ENCODE assay signal across 8 cellular contexts in genomic region chr12:113184098-113184899, GRCh38. TPM values are rescaled to one million over a fixed set of nuclear protein-coding genes. Genes with fewer than 3 reads are reported as not detected.
DNase-seq lines count a peak whose midpoint lies in the region; ATAC-seq and TF ChIP-seq lines count a peak whose summit lies in the region.

No MANE protein-coding gene starts in this region.

- peaks cover 48% of the 10 kb centered on the region for H3K36me3 ChIP-seq in WERI-Rb-1
- peaks cover 0 to 28% (median 25%) of the 10 kb centered on the region in 9 donors for H3K36me3 ChIP-seq in heart left ventricle
- H3K36me3 ChIP-seq in gastrocnemius medialis: peaks cover 0 to 22% of the 10 kb centered on the region in 2 donors

- intact Hi-C loops in heart left ventricle (cut with DNase I) (no loop called here), gastrocnemius medialis (cut with DNase I; ENCODE audit: low total_unique reads) (loop anchor here (2.0 kb wide), 1 partner anchor 175 kb away; the partner anchor contains the start of gene PLBD2)

- peak overlapping the region; percentile 96 for H3K4me3 ChIP-seq in WERI-Rb-1 (ENCODE audit: low read depth, low read length)
- H3K4me3 ChIP-seq in heart left ventricle: peak overlapping the region; percentile 73 to 100 (median 96)
- peak overlapping the region; percentile 87 to 100 (median 95) for H3K4me3 ChIP-seq in gastrocnemius medialis

- 35 to 40% (median 35%) methylated on average over 26 of the region's 26 CpGs for WGBS in heart left ventricle, 4 donors

- peaks cover 0 to 33% (median 21%) of the 10 kb centered on the region in 12 donors for H3K4me1 ChIP-seq in heart left ventricle
- H3K4me1 ChIP-seq in gastrocnemius medialis: peaks cover 22 to 24% of the 10 kb centered on the region in 2 donors

- H3K9me3 ChIP-seq in WERI-Rb-1 (ENCODE audit: severe bottlenecking): no peaks in the 10 kb centered on the region
- H3K9me3 ChIP-seq in heart left ventricle: no peaks in the 10 kb centered on the region
- H3K9me3 ChIP-seq in gastrocnemius medialis: no peaks in the 10 kb centered on the region

- peak; percentile 79 for DNase-seq in stimulated activated naive CD4-positive, alpha-beta T cell treated with Interleukin-2 at 50 U/mL for 16 hours (lab: John Stamatoyannopoulos, UW)
- DNase-seq in stimulated activated naive CD4-positive, alpha-beta T cell (lab: John Stamatoyannopoulos, UW): no peak
- DNase-seq in WERI-Rb-1 (no peak), heart left ventricle (peak in 2 of 5 donors; percentile 70 to 75), gastrocnemius medialis (no peak), NCI-H345 treated with DMSO at 0.1 percent for 48 hours (lab: John Stamatoyannopoulos, UW; ENCODE audit: unreplicated experiment) (no peak), ureter (ENCODE audit: low spot score) (no peak)

- H3K27me3 ChIP-seq in WERI-Rb-1 (ENCODE audit: insufficient read depth, low read depth, severe bottlenecking): no peaks in the 10 kb centered on the region
- H3K27me3 ChIP-seq in heart left ventricle: no peaks in the 10 kb centered on the region
- no peaks in the 10 kb centered on the region for H3K27me3 ChIP-seq in gastrocnemius medialis

- peak; percentile 40 for ATAC-seq in HG03097 (IDR thresholded peaks at IDR 0.05; ENCODE audit: low FRiP score, unreplicated experiment)
- peak; percentile 27 to 67 (median 56) for ATAC-seq in heart left ventricle
- ATAC-seq in gastrocnemius medialis: peak; percentile 49 to 59

- TF ChIP-seq POLR2A in heart left ventricle (IDR thresholded peaks at IDR 0.05) (no peak), gastrocnemius medialis (IDR thresholded peaks at IDR 0.05) (no peak)

- TF ChIP-seq CTCF in WERI-Rb-1 (IDR thresholded peaks at IDR 0.05; ENCODE audit: low read depth, low read length) (no peak), heart left ventricle (IDR thresholded peaks at IDR 0.05) (no peak), gastrocnemius medialis (IDR thresholded peaks at IDR 0.05 in 4 of 5, conservative IDR thresholded peaks at IDR 0.05 in 1 of 5) (no peak)

- H3K27ac ChIP-seq in WERI-Rb-1 (no peak overlapping the region), heart left ventricle (peak overlapping the region in 11 of 12 donors; percentile 86 to 98 (median 95)), gastrocnemius medialis (peak overlapping the region; percentile 93 to 100 (median 98))

- in situ Hi-C loops in gastrocnemius medialis (cut with MboI; ENCODE audit: low sequenced_read_pairs in 4 of 4): loop anchor here in 2 of 4 donors (10.0 to 25.0 kb wide), 2 partner anchors 128 to 151 kb away; partner anchors contain the start of gene SLC8B1 (in 1 of the 2)

RNA-seq across cellular contexts. Expression of gene DDX54, which starts 1.0 kb away (rescaled TPM):
- 10 to 100 TPM; 28.2 to 60.2 (median 38.2) TPM for total RNA-seq in heart left ventricle
- polyA plus RNA-seq in heart left ventricle: 10 to 100 TPM; 23.4 to 53.2 TPM
- 100 to 1,000 TPM in 3 of 4 donors, 10 to 100 TPM in 1; 90.0 to 144 (median 108) TPM for total RNA-seq in gastrocnemius medialis
- total RNA-seq in ureter: 65.2 TPM

RNA-seq across cellular contexts. Expression of gene RITA1, which starts 1.2 kb away (rescaled TPM):
- 10 to 100 TPM; 13.3 to 30.7 (median 16.0) TPM for total RNA-seq in heart left ventricle
- polyA plus RNA-seq in heart left ventricle: 10 to 100 TPM; 10.4 to 12.9 TPM
- 10 to 100 TPM; 17.7 to 31.2 (median 23.1) TPM for total RNA-seq in gastrocnemius medialis
- total RNA-seq in ureter: 11.6 TPM

RNA-seq across cellular contexts. Expression of gene CFAP73, which starts 34.8 kb away (rescaled TPM):
- total RNA-seq in heart left ventricle (not detected), gastrocnemius medialis (not detected), ureter (not detected)
- under 1 TPM; 0.04 to 0.11 TPM for polyA plus RNA-seq in heart left ventricle

RNA-seq across cellular contexts. Expression of gene TPCN1, which starts 37.0 kb away (rescaled TPM):
- total RNA-seq in heart left ventricle (100 to 1,000 TPM in 4 of 9 donors, 10 to 100 TPM in 5; 52.1 to 136 (median 92.0) TPM), gastrocnemius medialis (10 to 100 TPM; 21.4 to 27.0 (median 25.4) TPM), ureter (133 TPM)
- 10 to 100 TPM; 22.6 to 75.1 TPM for polyA plus RNA-seq in heart left ventricle

RNA-seq across cellular contexts. Expression of gene RASAL1, which starts 48.7 kb away (rescaled TPM):
- total RNA-seq in heart left ventricle (not detected), gastrocnemius medialis (not detected), ureter (1.6 TPM)
- polyA plus RNA-seq in heart left ventricle: not detected
